26 cellular contexts compared by ENCODE assay signal in genomic region chr1:109657970-109658369, GRCh38. TPM values are rescaled to one million over a fixed set of nuclear protein-coding genes. Genes with fewer than 3 reads are reported as not detected.
DNase-seq lines count a peak whose midpoint lies in the region; ATAC-seq and TF ChIP-seq lines count a peak whose summit lies in the region.
"Had no signal": no experiment of that assay in that cellular context is flagged by ENCODE, and none has a peak within 500 bp of the region (broad histone marks: within the 10 kb centered on the region; RNA-seq: fewer than 3 reads in every experiment).

No MANE protein-coding gene starts in this region.

- peaks cover 7% of the 10 kb centered on the region for H3K4me1 ChIP-seq in CD8-positive, alpha-beta T cell (ENCODE audit: insufficient read depth, low read length)
- H3K4me1 ChIP-seq in esophagus muscularis mucosa (peaks cover 17 to 28% (median 23%) of the 10 kb centered on the region in 4 donors), neural progenitor cell (peaks cover 3% of the 10 kb centered on the region)

- no peaks in the 10 kb centered on the region for H3K27me3 ChIP-seq in CD8-positive, alpha-beta T cell (ENCODE audit: insufficient read depth, low read length)
- H3K27me3 ChIP-seq in esophagus muscularis mucosa, result no peaks in the 10 kb centered on the region
- peaks cover 25% of the 10 kb centered on the region for H3K27me3 ChIP-seq in neural progenitor cell
- H3K27me3 ChIP-seq: cardiac muscle cell, sigmoid colon, upper lobe of right lung had no signal

- DNase-seq in CD8-positive, alpha-beta T cell, result no peak
- DNase-seq in activated T-helper 1 cell treated with anti-CD3 and anti-CD28 coated beads, Interleukin-12 subunit alpha, Interleukin-12 subunit beta, Interleukin-2, Interleukin-4 antibody, amounts not matched to agents 30 ng/mL and 10 ng/mL and 1 ng/mL, durations not matched to agents 14 hours and 24 hours and 36 hours (ENCODE audit: low spot score), result no peak
- peak; percentile 60 for DNase-seq in esophagus muscularis mucosa (ENCODE audit: extremely low spot score)
- DNase-seq in neural progenitor cell (ENCODE audit: low spot score), result no peak
- no peak for DNase-seq in NCI-H1417 treated with DMSO at 0.1 percent for 48 hours (lab: John Stamatoyannopoulos, UW)
- no peak for DNase-seq in NCI-H187 (lab: John Stamatoyannopoulos, UW)
- DNase-seq in HT-29 (ENCODE audit: low spot score), result no peak
- DNase-seq: activated CD4-positive, alpha-beta T cell treated with anti-CD3 and anti-CD28 coated beads for 48 hours; activated naive CD4-positive, alpha-beta T cell treated with anti-CD3 and anti-CD28 coated beads for 36 hours; activated T-cell treated with anti-CD3 and anti-CD28 coated beads, Interleukin-2, amount 50 U/mL, for 72 hours; DMS 273 treated with DMSO at 0.1 percent for 48 hours; midbrain; MM.1S; NCI-H1417; NCI-H2107; NCI-H446; sigmoid colon; stimulated activated CD4-positive, alpha-beta T cell treated with anti-CD3 and anti-CD28 coated beads, Interleukin-4, amount 100 ng/mL, for 4 hours; upper lobe of right lung had no signal

- no peaks in the 10 kb centered on the region for H3K36me3 ChIP-seq in CD8-positive, alpha-beta T cell (ENCODE audit: insufficient read depth, low read length)
- H3K36me3 ChIP-seq in esophagus muscularis mucosa (peaks cover 0 to 55% (median 30%) of the 10 kb centered on the region in 4 donors), neural progenitor cell (no peaks in the 10 kb centered on the region)

- POLR2A ChIA-PET in CD8-positive, alpha-beta T cell (lab: Charles Lee), result interaction anchor here (0.9 kb wide), 1 partner anchor 156 kb away, joined by 3 read pairs; no protein-coding TSS in a partner anchor

- H3K4me3 Mint-ChIP-seq in CD8-positive, alpha-beta T cell, result peak overlapping the region; percentile 94
- H3K4me3 Mint-ChIP-seq in activated T-helper 1 cell treated with anti-CD3 and anti-CD28 coated beads, Interleukin-12 subunit alpha, Interleukin-12 subunit beta, Interleukin-2, Interleukin-4 antibody, amounts not matched to agents 30 ng/mL and 10 ng/mL and 1 ng/mL, durations not matched to agents 14 hours and 24 hours and 36 hours, result peak overlapping the region; percentile 57
- H3K4me3 Mint-ChIP-seq in neural progenitor cell, result peak overlapping the region; percentile 71

- H3K27ac ChIP-seq in CD8-positive, alpha-beta T cell (ENCODE audit: low read depth, low read length), result no peak overlapping the region
- H3K27ac ChIP-seq in esophagus muscularis mucosa (replicated peaks in 1 of 4) (peak overlapping the region in 1 of 4 donors; percentile 84), neural progenitor cell (no peak overlapping the region)
- H3K27ac ChIP-seq: cardiac muscle cell, upper lobe of right lung, VCaP had no signal

- no peaks in the 10 kb centered on the region for H3K9me3 ChIP-seq in CD8-positive, alpha-beta T cell (ENCODE audit: low read length)
- H3K9me3 ChIP-seq in esophagus muscularis mucosa (no peaks in the 10 kb centered on the region), neural progenitor cell (ENCODE audit: low read depth) (no peaks in the 10 kb centered on the region)
- H3K9me3 ChIP-seq: sigmoid colon, upper lobe of right lung had no signal

- TF ChIP-seq CTCF in CD8-positive, alpha-beta T cell (IDR thresholded peaks at IDR 0.05), result no peak
- no peak for TF ChIP-seq CTCF in esophagus muscularis mucosa (IDR thresholded peaks at IDR 0.05)
- no peak for TF ChIP-seq CTCF in neural progenitor cell (IDR thresholded peaks at IDR 0.05)

- ATAC-seq in CD8-positive, alpha-beta T cell, result no peak
- ATAC-seq: activated T-cell treated with anti-CD3 and anti-CD28 coated beads, Interleukin-2, amount 50 U/mL, for 72 hours; stimulated activated memory B cell treated with anti-CD40 and anti-IgM and Interleukin-4, amounts not matched to agents 10 μg/mL and 1 μg/mL and 100 μg/mL, for 72 hours; upper lobe of right lung had no signal

- H3K79me2 ChIP-seq in neural progenitor cell (ENCODE audit: low read depth), result no peaks in the 10 kb centered on the region

- intact Hi-C loops in CD8-positive, alpha-beta T cell (cut with DNase I, micrococcal nuclease), result loop anchor here in 1 of 2 experiments (5.0 kb wide), 1 partner anchor 84 kb away; the partner anchor contains the start of gene GSTM3
- intact Hi-C loops in activated T-helper 1 cell treated with anti-CD3 and anti-CD28 coated beads, Interleukin-12 subunit alpha, Interleukin-12 subunit beta, Interleukin-2, Interleukin-4 antibody, amounts not matched to agents 30 ng/mL and 10 ng/mL and 1 ng/mL, durations not matched to agents 14 hours and 24 hours and 36 hours (cut with micrococcal nuclease), result no loop called here
- intact Hi-C loops in esophagus muscularis mucosa (cut with DNase I), result loop anchor here (10.0 kb wide), 1 partner anchor 257 kb away; the partner anchor contains the start of gene CSF1

- WGBS in esophagus muscularis mucosa, result 80% methylated on average over 7 of the region's 7 CpGs

- peaks cover 36% of the 10 kb centered on the region for H3K36me3 Mint-ChIP-seq in CD8-positive, alpha-beta T cell
- H3K36me3 Mint-ChIP-seq in activated T-helper 1 cell treated with anti-CD3 and anti-CD28 coated beads, Interleukin-12 subunit alpha, Interleukin-12 subunit beta, Interleukin-2, Interleukin-4 antibody, amounts not matched to agents 30 ng/mL and 10 ng/mL and 1 ng/mL, durations not matched to agents 14 hours and 24 hours and 36 hours (ENCODE audit: low read depth), result peaks cover 20% of the 10 kb centered on the region
- H3K36me3 Mint-ChIP-seq in neural progenitor cell, result peaks cover 6% of the 10 kb centered on the region

- peaks cover 22% of the 10 kb centered on the region for H3K4me1 Mint-ChIP-seq in CD8-positive, alpha-beta T cell (ENCODE audit: low read depth)
- H3K4me1 Mint-ChIP-seq in activated T-helper 1 cell treated with anti-CD3 and anti-CD28 coated beads, Interleukin-12 subunit alpha, Interleukin-12 subunit beta, Interleukin-2, Interleukin-4 antibody, amounts not matched to agents 30 ng/mL and 10 ng/mL and 1 ng/mL, durations not matched to agents 14 hours and 24 hours and 36 hours (ENCODE audit: low read depth), result peaks cover 15% of the 10 kb centered on the region
- H3K4me1 Mint-ChIP-seq in neural progenitor cell, result peaks cover 17% of the 10 kb centered on the region

- H3K27ac Mint-ChIP-seq in CD8-positive, alpha-beta T cell, result no peak overlapping the region
- no peak overlapping the region for H3K27ac Mint-ChIP-seq in activated T-helper 1 cell treated with anti-CD3 and anti-CD28 coated beads, Interleukin-12 subunit alpha, Interleukin-12 subunit beta, Interleukin-2, Interleukin-4 antibody, amounts not matched to agents 30 ng/mL and 10 ng/mL and 1 ng/mL, durations not matched to agents 14 hours and 24 hours and 36 hours
- H3K27ac Mint-ChIP-seq in neural progenitor cell, result peak overlapping the region; percentile 76
- H3K27ac Mint-ChIP-seq: activated naive CD4-positive, alpha-beta T cell treated with anti-CD3 and anti-CD28 coated beads for 36 hours; activated T-cell treated with anti-CD3 and anti-CD28 coated beads, Interleukin-2, amount 50 U/mL, for 72 hours; stimulated activated memory B cell treated with anti-CD40 and anti-IgM and Interleukin-4, amounts not matched to agents 10 μg/mL and 1 μg/mL and 100 μg/mL, for 72 hours had no signal

- H3K4me3 ChIP-seq in CD8-positive, alpha-beta T cell (ENCODE audit: low read depth, low read length), result no peak overlapping the region
- H3K4me3 ChIP-seq in esophagus muscularis mucosa (no peak overlapping the region), neural progenitor cell (no peak overlapping the region)
- H3K4me3 ChIP-seq: cardiac muscle cell, coronary artery, sigmoid colon, upper lobe of right lung had no signal

- no peak overlapping the region for H3K4me2 ChIP-seq in neural progenitor cell

- no peak overlapping the region for H2AFZ ChIP-seq in neural progenitor cell (replicated peaks)

- TF ChIP-seq POLR2A in esophagus muscularis mucosa (IDR thresholded peaks at IDR 0.05; ENCODE audit: low read depth), result no peak

- no peak overlapping the region for H3K9ac ChIP-seq in neural progenitor cell

- CTCF ChIA-PET in CD8-positive, alpha-beta T cell (lab: Charles Lee), result interaction anchor here (10.8 kb wide), 1 partner anchor 18 kb away, joined by 177 read pairs; no protein-coding TSS in a partner anchor

- no peak for TF ChIP-seq EP300 in esophagus muscularis mucosa (IDR thresholded peaks at IDR 0.05)

- no peaks in the 10 kb centered on the region for H3K9me3 Mint-ChIP-seq in CD8-positive, alpha-beta T cell
- H3K9me3 Mint-ChIP-seq in activated T-helper 1 cell treated with anti-CD3 and anti-CD28 coated beads, Interleukin-12 subunit alpha, Interleukin-12 subunit beta, Interleukin-2, Interleukin-4 antibody, amounts not matched to agents 30 ng/mL and 10 ng/mL and 1 ng/mL, durations not matched to agents 14 hours and 24 hours and 36 hours, result no peaks in the 10 kb centered on the region
- no peaks in the 10 kb centered on the region for H3K9me3 Mint-ChIP-seq in neural progenitor cell
- H3K9me3 Mint-ChIP-seq: activated naive CD4-positive, alpha-beta T cell treated with anti-CD3 and anti-CD28 coated beads for 36 hours; activated T-cell treated with anti-CD3 and anti-CD28 coated beads, Interleukin-2, amount 50 U/mL, for 72 hours; stimulated activated memory B cell treated with anti-CD40 and anti-IgM and Interleukin-4, amounts not matched to agents 10 μg/mL and 1 μg/mL and 100 μg/mL, for 72 hours had no signal

- H4K20me1 ChIP-seq in neural progenitor cell (ENCODE audit: low read depth), result no peaks in the 10 kb centered on the region

- peaks cover 4% of the 10 kb centered on the region for H3F3A ChIP-seq in neural progenitor cell (ENCODE audit: low read depth)

- no peaks in the 10 kb centered on the region for H3K27me3 Mint-ChIP-seq in CD8-positive, alpha-beta T cell (ENCODE audit: low read depth)
- peaks cover 6% of the 10 kb centered on the region for H3K27me3 Mint-ChIP-seq in activated T-helper 1 cell treated with anti-CD3 and anti-CD28 coated beads, Interleukin-12 subunit alpha, Interleukin-12 subunit beta, Interleukin-2, Interleukin-4 antibody, amounts not matched to agents 30 ng/mL and 10 ng/mL and 1 ng/mL, durations not matched to agents 14 hours and 24 hours and 36 hours (ENCODE audit: insufficient read depth)
- H3K27me3 Mint-ChIP-seq in neural progenitor cell (ENCODE audit: insufficient read depth, low read depth), result peaks cover 13% of the 10 kb centered on the region
- H3K27me3 Mint-ChIP-seq: stimulated activated memory B cell treated with anti-CD40 and anti-IgM and Interleukin-4, amounts not matched to agents 10 μg/mL and 1 μg/mL and 100 μg/mL, for 72 hours had no signal

RNA-seq across cellular contexts. Expression of gene GSTM4, which starts 2.1 kb away (rescaled TPM):
- total RNA-seq in CD8-positive, alpha-beta T cell, result 10 to 100 TPM in 1 of 2 experiments, 1 to 10 TPM in 1; 9.5 to 10.5 TPM
- 6.5 and 8.9 TPM in 2 replicates for total RNA-seq in activated T-helper 1 cell treated with anti-CD3 and anti-CD28 coated beads, Interleukin-12 subunit alpha, Interleukin-12 subunit beta, Interleukin-2, Interleukin-4 antibody, amounts not matched to agents 30 ng/mL and 10 ng/mL and 1 ng/mL, durations not matched to agents 14 hours and 24 hours and 36 hours
- total RNA-seq in esophagus muscularis mucosa (10 to 100 TPM; 33.1 to 43.1 (median 39.1) TPM), neural progenitor cell (ENCODE audit: low replicate concordance) (4.3 and 17.3 TPM in 2 replicates)
- 2.5 and 4.5 TPM in 2 replicates for total RNA-seq in HT-29 (2014; rRNA removed; shearing (Covaris generic))

RNA-seq across cellular contexts. Expression of gene GSTM2, which starts 9.9 kb away (rescaled TPM):
- total RNA-seq in CD8-positive, alpha-beta T cell, result 100 to 1,000 TPM in 1 of 2 experiments, 10 to 100 TPM in 1; 94.0 to 100 TPM
- total RNA-seq in activated T-helper 1 cell treated with anti-CD3 and anti-CD28 coated beads, Interleukin-12 subunit alpha, Interleukin-12 subunit beta, Interleukin-2, Interleukin-4 antibody, amounts not matched to agents 30 ng/mL and 10 ng/mL and 1 ng/mL, durations not matched to agents 14 hours and 24 hours and 36 hours, result 19.0 and 19.2 TPM in 2 replicates
- 10 to 100 TPM; 19.9 to 59.0 (median 39.3) TPM for total RNA-seq in esophagus muscularis mucosa
- total RNA-seq in neural progenitor cell (ENCODE audit: low replicate concordance), result 15.6 and 24.2 TPM in 2 replicates
- not detected in 2 replicates for total RNA-seq in HT-29 (2014; rRNA removed; shearing (Covaris generic))

RNA-seq across cellular contexts. Expression of gene GSTM1, which starts 29.6 kb away (rescaled TPM):
- total RNA-seq in CD8-positive, alpha-beta T cell, result 10 to 100 TPM; 11.5 to 14.0 TPM
- total RNA-seq in activated T-helper 1 cell treated with anti-CD3 and anti-CD28 coated beads, Interleukin-12 subunit alpha, Interleukin-12 subunit beta, Interleukin-2, Interleukin-4 antibody, amounts not matched to agents 30 ng/mL and 10 ng/mL and 1 ng/mL, durations not matched to agents 14 hours and 24 hours and 36 hours, result 77.4 and 86.4 TPM in 2 replicates
- total RNA-seq in esophagus muscularis mucosa (10 to 100 TPM in 1 of 4 donors, not detected in 3; 23.1 TPM), neural progenitor cell (ENCODE audit: low replicate concordance) (13.8 and 20.8 TPM in 2 replicates)
- total RNA-seq in HT-29 (2014; rRNA removed; shearing (Covaris generic)), result not detected in 2 replicates
- total RNA-seq: activated naive CD4-positive, alpha-beta T cell treated with anti-CD3 and anti-CD28 coated beads for 36 hours; SK-MEL-5; upper lobe of right lung had no signal

RNA-seq across cellular contexts. Expression of gene AMPD2, which starts 38.3 kb away (rescaled TPM):
- 100 to 1,000 TPM; 137 to 140 TPM for total RNA-seq in CD8-positive, alpha-beta T cell
- 92.4 and 100 TPM in 2 replicates for total RNA-seq in activated T-helper 1 cell treated with anti-CD3 and anti-CD28 coated beads, Interleukin-12 subunit alpha, Interleukin-12 subunit beta, Interleukin-2, Interleukin-4 antibody, amounts not matched to agents 30 ng/mL and 10 ng/mL and 1 ng/mL, durations not matched to agents 14 hours and 24 hours and 36 hours
- total RNA-seq in esophagus muscularis mucosa (10 to 100 TPM; 23.7 to 38.8 (median 33.2) TPM), neural progenitor cell (ENCODE audit: low replicate concordance) (22.9 and 49.8 TPM in 2 replicates)
- 93.4 and 94.2 TPM in 2 replicates for total RNA-seq in HT-29 (2014; rRNA removed; shearing (Covaris generic))

RNA-seq across cellular contexts. Expression of gene GNAT2, which starts 38.6 kb away (rescaled TPM):
- total RNA-seq in CD8-positive, alpha-beta T cell, result not detected
- 0.44 and 1.2 TPM in 2 replicates for total RNA-seq in activated T-helper 1 cell treated with anti-CD3 and anti-CD28 coated beads, Interleukin-12 subunit alpha, Interleukin-12 subunit beta, Interleukin-2, Interleukin-4 antibody, amounts not matched to agents 30 ng/mL and 10 ng/mL and 1 ng/mL, durations not matched to agents 14 hours and 24 hours and 36 hours
- total RNA-seq in esophagus muscularis mucosa, result under 1 TPM in 1 of 4 donors, not detected in 3; 0.33 TPM
- 0.25 TPM in 1 of 2 replicates, not detected in the other for total RNA-seq in neural progenitor cell (ENCODE audit: low replicate concordance)
- total RNA-seq in HT-29 (2014; rRNA removed; shearing (Covaris generic)), result not detected in 2 replicates
- total RNA-seq: cardiac muscle cell; endothelial cell of umbilical vein; sigmoid colon; T-helper 2 cell treated with Interferon-gamma antibody and Interleukin-4, amounts not matched to agents 100 ng/mL and 5 ng/mL, for 36 hours; upper lobe of right lung had no signal

Comparison
In these comparisons a context has a peak if more than half of its experiments do, and no peak if none do; other contexts are left out.
1. RNA of gene GSTM2, which starts 9.9 kb away (total RNA-seq): 94.0 to 100 TPM in CD8-positive, alpha-beta T cell, 19.9 to 59.0 TPM in esophagus muscularis mucosa, 19.0 to 19.2 TPM in activated T-helper 1 cell treated with anti-CD3 and anti-CD28 coated beads, Interleukin-12 subunit alpha, Interleukin-12 subunit beta, Interleukin-2, Interleukin-4 antibody, amounts not matched to agents 30 ng/mL and 10 ng/mL and 1 ng/mL, durations not matched to agents 14 hours and 24 hours and 36 hours and 15.6 to 24.2 TPM in neural progenitor cell; not detected in HT-29; every median in the first group is over 10 times any median in the second.
2. Peak in every context shown above with its lines, with median percentiles within 50 percentile points of each other: H3K4me3 Mint-ChIP-seq.